Comparison of ENCODE assay signal across 29 cellular contexts in the genomic region with DNA sequence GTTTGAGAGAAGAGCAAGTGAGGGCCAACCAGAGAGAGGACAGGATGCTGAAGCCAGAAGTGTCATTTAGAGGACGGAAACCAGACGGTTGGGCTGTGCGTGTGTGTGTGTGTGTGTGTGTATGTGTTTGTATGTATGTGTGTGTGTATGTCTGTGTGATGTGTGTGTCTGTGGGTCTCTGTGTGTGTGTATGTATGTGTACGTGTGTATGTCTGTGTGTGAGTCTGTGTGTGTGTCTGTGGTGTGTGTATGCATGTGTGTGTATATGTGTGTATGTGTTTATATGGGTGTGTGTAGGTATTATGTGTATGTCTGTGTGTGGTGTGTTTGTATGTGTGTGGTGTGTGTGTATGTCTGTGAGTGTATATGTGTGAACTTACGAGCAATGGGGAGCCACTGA.
"Had no signal": no experiment of that assay in that cellular context is flagged by ENCODE, and none has a peak within 500 bp of the region (broad histone marks: within the 10 kb centered on the region; RNA-seq: fewer than 3 reads in every experiment).

No MANE protein-coding gene starts in this region.

- H3K4me3 Mint-ChIP-seq: activated B cell treated with CpG ODN at 0.5 μM for 24 hours; activated CD8-positive, alpha-beta T cell treated with anti-CD3 and anti-CD28 coated beads for 36 hours; activated T-cell treated with anti-CD3 and anti-CD28 coated beads, Interleukin-2, amount 50 U/mL, for 4 hours; activated T-helper 17 cell treated with anti-CD3 and anti-CD28 coated beads, Interleukin-2, amount 50 U/mL, for 72 hours; effector memory CD8-positive, alpha-beta T cell; nephron; stimulated activated memory B cell treated with anti-CD40 and anti-IgM and Interleukin-4, amounts not matched to agents 10 μg/mL and 1 μg/mL and 100 μg/mL, for 72 hours; stimulated activated naive CD8-positive, alpha-beta T cell treated with anti-CD3 and anti-CD28 coated beads, Interleukin-15, amount 100 ng/mL, for 72 hours; T-cell; T-helper 2 cell treated with Interferon-gamma antibody and Interleukin-4, amounts not matched to agents 5 μg/mL and 100 μg/mL, for 36 hours; type B pancreatic cell had no signal

- H3K27ac Mint-ChIP-seq: activated B cell treated with CpG ODN at 0.5 μM for 24 hours; activated CD8-positive, alpha-beta T cell treated with anti-CD3 and anti-CD28 coated beads for 36 hours; activated naive CD4-positive, alpha-beta T cell treated with anti-CD3 and anti-CD28 coated beads, Interleukin-2, amount 50 U/mL, for 72 hours; activated T-helper 17 cell treated with anti-CD3 and anti-CD28 coated beads, Interleukin-2, amount 50 U/mL, for 72 hours; nephron; stimulated activated memory B cell treated with anti-CD40 and anti-IgM and Interleukin-4, amounts not matched to agents 10 μg/mL and 1 μg/mL and 100 μg/mL, for 72 hours; stimulated activated naive CD8-positive, alpha-beta T cell treated with anti-CD3 and anti-CD28 coated beads, Interleukin-15, amount 100 ng/mL, for 72 hours; T-cell; T-helper 2 cell treated with Interferon-gamma antibody and Interleukin-4, amounts not matched to agents 5 μg/mL and 100 μg/mL, for 36 hours; type B pancreatic cell had no signal

- H3K27ac ChIP-seq: adrenal gland, body of pancreas, cardiac muscle cell, left lung, neutrophil, prostate gland, sigmoid colon had no signal

- H3K36me3 ChIP-seq: adrenal gland, cardiac muscle cell, left lung, neutrophil, prostate gland, sigmoid colon had no signal

- ATAC-seq: activated CD8-positive, alpha-beta T cell treated with anti-CD3 and anti-CD28 coated beads for 36 hours; activated naive CD4-positive, alpha-beta T cell treated with anti-CD3 and anti-CD28 coated beads, Interleukin-2, amount 50 U/mL, for 72 hours; activated T-cell treated with anti-CD3 and anti-CD28 coated beads, Interleukin-2, amount 50 U/mL, for 4 hours; activated T-helper 17 cell treated with anti-CD3 and anti-CD28 coated beads, Interleukin-2, amount 50 U/mL, for 72 hours; body of pancreas; effector memory CD8-positive, alpha-beta T cell; mucosa of descending colon; stimulated activated memory B cell treated with anti-CD40 and anti-IgM and Interleukin-4, amounts not matched to agents 10 μg/mL and 1 μg/mL and 100 μg/mL, for 72 hours; stimulated activated naive CD8-positive, alpha-beta T cell treated with anti-CD3 and anti-CD28 coated beads, Interleukin-15, amount 100 ng/mL, for 72 hours; T-cell had no signal

- H3K4me1 ChIP-seq: adrenal gland, left lung, prostate gland, sigmoid colon had no signal

- H3K36me3 Mint-ChIP-seq: activated naive CD4-positive, alpha-beta T cell treated with anti-CD3 and anti-CD28 coated beads, Interleukin-2, amount 50 U/mL, for 72 hours; stimulated activated memory B cell treated with anti-CD40 and anti-IgM and Interleukin-4, amounts not matched to agents 10 μg/mL and 1 μg/mL and 100 μg/mL, for 72 hours; T-cell; type B pancreatic cell had no signal

- H3K4me3 ChIP-seq: adrenal gland, body of pancreas, cardiac muscle cell, left lung, mucosa of descending colon, prostate gland, sigmoid colon had no signal

- H3K9me3 ChIP-seq: adrenal gland, body of pancreas, left lung, mucosa of descending colon, neutrophil, prostate gland, sigmoid colon had no signal

- H3K27me3 ChIP-seq: body of pancreas, cardiac muscle cell had no signal

- H3K4me1 Mint-ChIP-seq: activated B cell treated with CpG ODN at 0.5 μM for 24 hours; activated T-helper 17 cell treated with anti-CD3 and anti-CD28 coated beads, Interleukin-2, amount 50 U/mL, for 72 hours; nephron; stimulated activated memory B cell treated with anti-CD40 and anti-IgM and Interleukin-4, amounts not matched to agents 10 μg/mL and 1 μg/mL and 100 μg/mL, for 72 hours; stimulated activated naive CD8-positive, alpha-beta T cell treated with anti-CD3 and anti-CD28 coated beads, Interleukin-15, amount 100 ng/mL, for 72 hours; T-cell had no signal

- DNase-seq: activated B cell treated with CpG ODN at 0.5 μM for 24 hours; activated CD4-positive, alpha-beta T cell treated with anti-CD3 and anti-CD28 coated beads, Interleukin-2, amount 50 U/mL, for 1 hour; activated CD8-positive, alpha-beta T cell treated with anti-CD3 and anti-CD28 coated beads for 36 hours; activated naive CD4-positive, alpha-beta T cell; activated T-cell treated with anti-CD3 and anti-CD28 coated beads, Interleukin-2, amount 50 U/mL, for 4 hours; adrenal gland; aorta; cortex of kidney; erythroblast; head of caudate nucleus; left lung; mucosa of descending colon; retina; small intestine; stimulated activated CD4-positive, alpha-beta T cell treated with anti-CD3 and anti-CD28 coated beads, Interleukin-4, amount 100 ng/mL, for 24 hours; stimulated activated naive CD8-positive, alpha-beta T cell treated with anti-CD3 and anti-CD28 coated beads, Interleukin-15, amount 100 ng/mL, for 72 hours; T-cell had no signal

- H3K9me3 Mint-ChIP-seq: activated B cell treated with CpG ODN at 0.5 μM for 24 hours; activated CD8-positive, alpha-beta T cell treated with anti-CD3 and anti-CD28 coated beads for 36 hours; activated naive CD4-positive, alpha-beta T cell treated with anti-CD3 and anti-CD28 coated beads, Interleukin-2, amount 50 U/mL, for 72 hours; activated T-cell treated with anti-CD3 and anti-CD28 coated beads, Interleukin-2, amount 50 U/mL, for 4 hours; activated T-helper 17 cell treated with anti-CD3 and anti-CD28 coated beads, Interleukin-2, amount 50 U/mL, for 72 hours; effector memory CD8-positive, alpha-beta T cell; nephron; stimulated activated memory B cell treated with anti-CD40 and anti-IgM and Interleukin-4, amounts not matched to agents 10 μg/mL and 1 μg/mL and 100 μg/mL, for 72 hours; stimulated activated naive CD8-positive, alpha-beta T cell treated with anti-CD3 and anti-CD28 coated beads, Interleukin-15, amount 100 ng/mL, for 72 hours; T-cell; T-helper 2 cell treated with Interferon-gamma antibody and Interleukin-4, amounts not matched to agents 5 μg/mL and 100 μg/mL, for 36 hours; type B pancreatic cell had no signal
